Comparison of ENCODE assay signal across 9 cellular contexts in genomic region chr6:53795702-53796450, GRCh38. TPM values are rescaled to one million over a fixed set of nuclear protein-coding genes. Genes with fewer than 3 reads are reported as not detected.
DNase-seq lines count a peak whose midpoint lies in the region; ATAC-seq, FAIRE-seq and TF ChIP-seq lines count a peak whose summit lies in the region.
"Had no signal": no experiment of that assay in that cellular context is flagged by ENCODE, and none has a peak within 500 bp of the region (broad histone marks: within the 10 kb centered on the region; RNA-seq: fewer than 3 reads in every experiment).

No MANE protein-coding gene starts in this region.

- peaks cover 34% of the 10 kb centered on the region for H3K4me1 Mint-ChIP-seq in activated CD4-positive, alpha-beta memory T cell treated with anti-CD3 and anti-CD28 coated beads, Interleukin-2, amount 10 ng/mL, durations not matched to agents 7 days and 5 days
- peaks cover 28 to 41% of the 10 kb centered on the region in 2 donors for H3K4me1 Mint-ChIP-seq in natural killer cell

- H3K27me3 ChIP-seq in AG04450 (ENCODE audit: control insufficient read depth, insufficient read depth, low read length) (no peaks in the 10 kb centered on the region), esophagus squamous epithelium (no peaks in the 10 kb centered on the region)

- WGBS in esophagus squamous epithelium, 2 donors, result 1 to 7% methylated on average over 11 of the region's 47 CpGs

- H3K4me3 ChIP-seq in AG04450 (ENCODE audit: low read depth, low read length) (peak overlapping the region; percentile 97), esophagus squamous epithelium (peak overlapping the region; percentile 73 to 94 (median 80))

- no peak overlapping the region for H3K27ac Mint-ChIP-seq in activated CD4-positive, alpha-beta memory T cell treated with anti-CD3 and anti-CD28 coated beads, Interleukin-2, amount 10 ng/mL, durations not matched to agents 7 days and 5 days
- peak overlapping the region in 1 of 2 donors; percentile 84 for H3K27ac Mint-ChIP-seq in natural killer cell

- H3K9me3 ChIP-seq in AG04450 (ENCODE audit: control insufficient read depth, insufficient read depth, low read length), result no peaks in the 10 kb centered on the region; the same call in 1 of the 2 replicates
- H3K9me3 ChIP-seq in esophagus squamous epithelium, result no peaks in the 10 kb centered on the region

- no peak for DNase-seq in AG04450 (ENCODE audit: low read depth, low spot score)
- DNase-seq in HTR-8/SVneo (ENCODE audit: insufficient read length, low spot score), result no peak
- DNase-seq in activated CD4-positive, alpha-beta memory T cell treated with anti-CD3 and anti-CD28 coated beads, Interleukin-2, amount 10 ng/mL, durations not matched to agents 7 days and 5 days, result no peak
- no peak for DNase-seq in esophagus squamous epithelium (lab: John Stamatoyannopoulos, UW)
- no peak for DNase-seq in natural killer cell
- DNase-seq in pons (ENCODE audit: low spot score), result no peak

- TF ChIP-seq CTCF in AG04450 (IDR thresholded peaks at IDR 0.05; ENCODE audit: low read depth, low read length) (no peak), esophagus squamous epithelium (IDR thresholded peaks at IDR 0.05) (no peak), natural killer cell (IDR thresholded peaks at IDR 0.05) (no peak)

- peak; percentile 31 for FAIRE-seq in HTR-8/SVneo (lab: Jason Lieb, UNC)
- FAIRE-seq: islet of Langerhans had no signal

- peaks cover 35% of the 10 kb centered on the region for H3K27me3 Mint-ChIP-seq in activated CD4-positive, alpha-beta memory T cell treated with anti-CD3 and anti-CD28 coated beads, Interleukin-2, amount 10 ng/mL, durations not matched to agents 7 days and 5 days
- H3K27me3 Mint-ChIP-seq in natural killer cell (ENCODE audit: low read depth in 2 of 2), result peaks cover 24 to 26% of the 10 kb centered on the region in 2 donors

- peak overlapping the region; percentile 96 for H3K4me3 Mint-ChIP-seq in activated CD4-positive, alpha-beta memory T cell treated with anti-CD3 and anti-CD28 coated beads, Interleukin-2, amount 10 ng/mL, durations not matched to agents 7 days and 5 days
- H3K4me3 Mint-ChIP-seq in natural killer cell, result peak overlapping the region; percentile 96

- peaks cover 2% of the 10 kb centered on the region for H3K36me3 Mint-ChIP-seq in activated CD4-positive, alpha-beta memory T cell treated with anti-CD3 and anti-CD28 coated beads, Interleukin-2, amount 10 ng/mL, durations not matched to agents 7 days and 5 days (ENCODE audit: low read depth)
- no peaks in the 10 kb centered on the region for H3K36me3 Mint-ChIP-seq in natural killer cell

- H3K36me3 ChIP-seq in esophagus squamous epithelium, result no peaks in the 10 kb centered on the region

- intact Hi-C loops in esophagus squamous epithelium (cut with DNase I), result loop anchor here (10.0 kb wide), 2 partner anchors 61 to 159 kb away; no protein-coding TSS in a partner anchor
- intact Hi-C loops in natural killer cell (cut with micrococcal nuclease), result loop anchor here (10.0 kb wide), 1 partner anchor 251 kb away; the partner anchor contains the start of gene GCLC

- no peak for ATAC-seq in natural killer cell
- ATAC-seq in HG02970 (IDR thresholded peaks at IDR 0.05; ENCODE audit: low FRiP score, unreplicated experiment), result no peak
- ATAC-seq in HG02759 (IDR thresholded peaks at IDR 0.05; ENCODE audit: unreplicated experiment), result no peak

- CTCF ChIA-PET in AG04450 (lab: Charles Lee), result interaction anchor here (1.6 to 4.3 kb wide), 4 partner anchors 67 to 161 kb away, joined by 6 to 68 read pairs (median 12); no protein-coding TSS in a partner anchor
- CTCF ChIA-PET in activated CD4-positive, alpha-beta memory T cell treated with anti-CD3 and anti-CD28 coated beads, Interleukin-2, amount 10 ng/mL, durations not matched to agents 7 days and 5 days (lab: Charles Lee), result interaction anchor here (0.5 to 4.0 kb wide), 5 partner anchors 60 to 1543 kb away, joined by 5 to 17 read pairs (median 10); no protein-coding TSS in a partner anchor

- TF ChIP-seq POLR2A in esophagus squamous epithelium (IDR thresholded peaks at IDR 0.05), result peak in 1 of 4 donors; percentile 16

- peaks cover 0 to 63% (median 23%) of the 10 kb centered on the region in 3 donors for H3K4me1 ChIP-seq in esophagus squamous epithelium

- H3K9me3 Mint-ChIP-seq in activated CD4-positive, alpha-beta memory T cell treated with anti-CD3 and anti-CD28 coated beads, Interleukin-2, amount 10 ng/mL, durations not matched to agents 7 days and 5 days, result no peaks in the 10 kb centered on the region
- H3K9me3 Mint-ChIP-seq in natural killer cell, result no peaks in the 10 kb centered on the region

- H3K27ac ChIP-seq in AG04450 (ENCODE audit: low read depth, low read length), result peak overlapping the region; percentile 11
- H3K27ac ChIP-seq in esophagus squamous epithelium, result peak overlapping the region; percentile 85 to 94 (median 91)

- POLR2A ChIA-PET in AG04450 (lab: Yijun Ruan, JAX), result interaction anchor here (0.9 to 1.4 kb wide), 4 partner anchors 32 to 251 kb away, joined by 3 to 7 read pairs (median 5); partner anchors contain the start of gene GCLC
- POLR2A ChIA-PET in activated CD4-positive, alpha-beta memory T cell treated with anti-CD3 and anti-CD28 coated beads, Interleukin-2, amount 10 ng/mL, durations not matched to agents 7 days and 5 days (lab: Charles Lee), result interaction anchor here (1.0 to 1.9 kb wide), 4 partner anchors 59 to 730 kb away, joined by 3 to 7 read pairs (median 4); partner anchors contain the start of gene FBXO9

RNA-seq across cellular contexts. Expression of gene LRRC1, which starts 1.1 kb away (rescaled TPM):
- polyA plus RNA-seq in AG04450 (2011; rRNA removed), result 11.5 and 13.9 TPM in 2 replicates
- polyA minus RNA-seq in AG04450 (2011; rRNA and poly(A)+ RNA removed), result 12.2 and 14.0 TPM in 2 replicates
- 1 to 10 TPM; 4.0 to 4.1 TPM for total RNA-seq in activated CD4-positive, alpha-beta memory T cell treated with anti-CD3 and anti-CD28 coated beads, Interleukin-2, amount 10 ng/mL, durations not matched to agents 7 days and 5 days
- total RNA-seq in esophagus squamous epithelium, result 10 to 100 TPM; 23.2 to 38.5 (median 28.3) TPM
- 1 to 10 TPM; 2.0 to 5.6 (median 3.7) TPM for total RNA-seq in natural killer cell
